8 cellular contexts compared by ENCODE assay signal in genomic region chr4:112234952-112235609, GRCh38. TPM values are rescaled to one million over a fixed set of nuclear protein-coding genes. Genes with fewer than 3 reads are reported as not detected.
DNase-seq lines count a peak whose midpoint lies in the region; ATAC-seq, FAIRE-seq and TF ChIP-seq lines count a peak whose summit lies in the region.

No MANE protein-coding gene starts in this region.

- H3K9me2 ChIP-seq in GM23338 (ENCODE audit: insufficient read depth), result no peaks in the 10 kb centered on the region

- no peak overlapping the region for H3K4me3 ChIP-seq in GM23338
- H3K4me3 ChIP-seq in foreskin fibroblast (ENCODE audit: low read depth in 1 of 2, low read length in 2 of 2), result no peak overlapping the region
- H3K4me3 ChIP-seq in pancreas, result no peak overlapping the region

- H3K36me3 Mint-ChIP-seq in CD14-positive monocyte (peaks cover 3 to 12% of the 10 kb centered on the region in 2 donors), GM23338 (ENCODE audit: low read depth) (no peaks in the 10 kb centered on the region; the same call in 2 of the 3 replicates)
- peaks cover 3% of the 10 kb centered on the region for H3K36me3 Mint-ChIP-seq in activated T-helper 1 cell treated with anti-CD3 and anti-CD28 coated beads, Interleukin-12 subunit alpha, Interleukin-12 subunit beta, Interleukin-2, Interleukin-4 antibody, amounts not matched to agents 30 ng/mL and 10 ng/mL and 1 ng/mL, durations not matched to agents 14 hours and 24 hours and 36 hours (ENCODE audit: low read depth)

- TF ChIP-seq CTCF in CD14-positive monocyte (IDR thresholded peaks at IDR 0.05) (peak; percentile 84), GM23338 (conservative IDR thresholded peaks at IDR 0.05; ENCODE audit: low read depth in 2 of 2) (peak; percentile 81 to 94), foreskin fibroblast (IDR thresholded peaks at IDR 0.05; ENCODE audit: low read depth, low read length) (peak; percentile 78), pancreas (IDR thresholded peaks at IDR 0.05) (peak; percentile 39 to 54 (median 50))

- peaks cover 14% of the 10 kb centered on the region; the same call in 1 of the 2 replicates for H4K20me1 ChIP-seq in GM23338 (replicated peaks; ENCODE audit: insufficient read depth)

- no peaks in the 10 kb centered on the region for H3K36me3 ChIP-seq in GM23338 (ENCODE audit: insufficient read depth)
- no peaks in the 10 kb centered on the region for H3K36me3 ChIP-seq in pancreas

- no peak overlapping the region for H3K27ac ChIP-seq in GM23338 (ENCODE audit: low read depth)
- no peak overlapping the region for H3K27ac ChIP-seq in pancreas

- H3K4me1 Mint-ChIP-seq in CD14-positive monocyte, result peaks cover 18% of the 10 kb centered on the region
- H3K4me1 Mint-ChIP-seq in GM23338, result peaks cover 39% of the 10 kb centered on the region
- H3K4me1 Mint-ChIP-seq in activated T-helper 1 cell treated with anti-CD3 and anti-CD28 coated beads, Interleukin-12 subunit alpha, Interleukin-12 subunit beta, Interleukin-2, Interleukin-4 antibody, amounts not matched to agents 30 ng/mL and 10 ng/mL and 1 ng/mL, durations not matched to agents 14 hours and 24 hours and 36 hours (ENCODE audit: low read depth), result peaks cover 43% of the 10 kb centered on the region

- no peaks in the 10 kb centered on the region for H3K9me3 ChIP-seq in pancreas

- peaks cover 76% of the 10 kb centered on the region for H3K79me2 ChIP-seq in GM23338 (replicated peaks; ENCODE audit: insufficient read depth)

- DNase-seq in CD14-positive monocyte (ENCODE audit: low spot score) (peak; percentile 59), GM23338 (ENCODE audit: low spot score) (peak; percentile 81), NOMO-1 treated with DMSO at 0.1 percent for 48 hours (lab: John Stamatoyannopoulos, UW; ENCODE audit: unreplicated experiment) (peak; percentile 65), foreskin fibroblast (peak; percentile 80 to 93), pancreas (peak in 3 of 6 donors; percentile 47 to 71 (median 67))
- peak; percentile 29 for DNase-seq in activated T-helper 1 cell treated with anti-CD3 and anti-CD28 coated beads, Interleukin-12 subunit alpha, Interleukin-12 subunit beta, Interleukin-2, Interleukin-4 antibody, amounts not matched to agents 30 ng/mL and 10 ng/mL and 1 ng/mL, durations not matched to agents 14 hours and 24 hours and 36 hours (ENCODE audit: low spot score)

- 40 to 46% methylated on average over 3 of the region's 3 CpGs for WGBS in pancreas, 2 donors

- H3F3A ChIP-seq in GM23338 (replicated peaks; ENCODE audit: low read depth), result 0 out of 2 replicates have a peak, but pooled peaks cover 4% of the 10 kb centered on the region

- H2AFZ ChIP-seq in GM23338, result no peak overlapping the region

- H3K4me3 Mint-ChIP-seq in CD14-positive monocyte (no peak overlapping the region), GM23338 (no peak overlapping the region)
- no peak overlapping the region for H3K4me3 Mint-ChIP-seq in activated T-helper 1 cell treated with anti-CD3 and anti-CD28 coated beads, Interleukin-12 subunit alpha, Interleukin-12 subunit beta, Interleukin-2, Interleukin-4 antibody, amounts not matched to agents 30 ng/mL and 10 ng/mL and 1 ng/mL, durations not matched to agents 14 hours and 24 hours and 36 hours

- H3K27ac Mint-ChIP-seq in CD14-positive monocyte (no peak overlapping the region), GM23338 (no peak overlapping the region)
- no peak overlapping the region for H3K27ac Mint-ChIP-seq in activated T-helper 1 cell treated with anti-CD3 and anti-CD28 coated beads, Interleukin-12 subunit alpha, Interleukin-12 subunit beta, Interleukin-2, Interleukin-4 antibody, amounts not matched to agents 30 ng/mL and 10 ng/mL and 1 ng/mL, durations not matched to agents 14 hours and 24 hours and 36 hours

- H3K27me3 ChIP-seq in GM23338 (ENCODE audit: insufficient read depth) (no peaks in the 10 kb centered on the region), pancreas (no peaks in the 10 kb centered on the region)

- intact Hi-C loops in CD14-positive monocyte (cut with micrococcal nuclease) (loop anchor here in 1 of 2 donors (5.0 to 10.0 kb wide), 2 partner anchors 90 to 133 kb away; partner anchors contain the start of gene FAM241A), pancreas (cut with DNase I) (loop anchor here in 1 of 3 donors (10.0 kb wide), 1 partner anchor 130 kb away; no protein-coding TSS in a partner anchor)
- intact Hi-C loops in activated T-helper 1 cell treated with anti-CD3 and anti-CD28 coated beads, Interleukin-12 subunit alpha, Interleukin-12 subunit beta, Interleukin-2, Interleukin-4 antibody, amounts not matched to agents 30 ng/mL and 10 ng/mL and 1 ng/mL, durations not matched to agents 14 hours and 24 hours and 36 hours (cut with micrococcal nuclease), result loop anchor here (1.0 to 5.0 kb wide), 5 partner anchors 21 to 160 kb away; no protein-coding TSS in a partner anchor

- ATAC-seq in GM23338 (no peak), pancreas (no peak), GM18868 (IDR thresholded peaks at IDR 0.05; ENCODE audit: unreplicated experiment) (no peak), GM21390 (IDR thresholded peaks at IDR 0.05; ENCODE audit: unreplicated experiment) (no peak)

- FAIRE-seq in pancreas (lab: Jason Lieb, UNC), result peak; percentile 94

- H3K9me3 Mint-ChIP-seq in CD14-positive monocyte (no peaks in the 10 kb centered on the region), GM23338 (no peaks in the 10 kb centered on the region)
- no peaks in the 10 kb centered on the region for H3K9me3 Mint-ChIP-seq in activated T-helper 1 cell treated with anti-CD3 and anti-CD28 coated beads, Interleukin-12 subunit alpha, Interleukin-12 subunit beta, Interleukin-2, Interleukin-4 antibody, amounts not matched to agents 30 ng/mL and 10 ng/mL and 1 ng/mL, durations not matched to agents 14 hours and 24 hours and 36 hours

- H3K4me2 ChIP-seq in GM23338, result no peak overlapping the region

- H3K4me1 ChIP-seq in GM23338 (ENCODE audit: insufficient read depth) (peaks cover 31% of the 10 kb centered on the region), pancreas (peaks cover 0 to 16% (median 0%) of the 10 kb centered on the region in 3 donors)

- H3K27me3 Mint-ChIP-seq in CD14-positive monocyte (ENCODE audit: low read depth in 3 of 3) (peaks cover 0 to 2% (median 0%) of the 10 kb centered on the region in 3 donors), GM23338 (ENCODE audit: insufficient read depth, low read depth, poor library complexity) (peaks cover 9% of the 10 kb centered on the region)
- peaks cover 4% of the 10 kb centered on the region for H3K27me3 Mint-ChIP-seq in activated T-helper 1 cell treated with anti-CD3 and anti-CD28 coated beads, Interleukin-12 subunit alpha, Interleukin-12 subunit beta, Interleukin-2, Interleukin-4 antibody, amounts not matched to agents 30 ng/mL and 10 ng/mL and 1 ng/mL, durations not matched to agents 14 hours and 24 hours and 36 hours (ENCODE audit: insufficient read depth)

TF ChIP-seq in GM23338, 12 proteins besides CTCF, POLR2A, EP300 and RAD21 (continues in another document):
- no peak for TF ChIP-seq POLR2AphosphoS5 (IDR thresholded peaks at IDR 0.05; ENCODE audit: low read depth)
- TF ChIP-seq REST (IDR thresholded peaks at IDR 0.05; ENCODE audit: unreplicated experiment), result no peak

RNA-seq across cellular contexts. Expression of gene AP1AR, which starts 3.5 kb away (rescaled TPM):
- polyA plus RNA-seq in CD14-positive monocyte (10 to 100 TPM; 14.6 to 15.8 TPM), GM23338 (2016; fragmentation: Nextera tagmentation; extraction: Ambion mirVana) (17.5 and 18.5 TPM in 2 replicates), pancreas (1 to 10 TPM; 4.5 to 7.3 TPM)
- 25.5 and 28.0 TPM in 2 replicates for total RNA-seq in GM23338 (2014; rRNA removed; shearing (Covaris generic))
- total RNA-seq in activated T-helper 1 cell treated with anti-CD3 and anti-CD28 coated beads, Interleukin-12 subunit alpha, Interleukin-12 subunit beta, Interleukin-2, Interleukin-4 antibody, amounts not matched to agents 30 ng/mL and 10 ng/mL and 1 ng/mL, durations not matched to agents 14 hours and 24 hours and 36 hours, result 25.1 and 26.6 TPM in 2 replicates
- 10 to 100 TPM in 2 of 6 donors, 1 to 10 TPM in 4; 5.5 to 11.4 (median 8.9) TPM for total RNA-seq in pancreas

RNA-seq across cellular contexts. Expression of gene TIFA, which starts 50.6 kb away (rescaled TPM):
- 1 to 10 TPM; 4.4 to 6.3 TPM for polyA plus RNA-seq in CD14-positive monocyte
- total RNA-seq in GM23338 (2014; rRNA removed; shearing (Covaris generic)), result 1.6 and 4.7 TPM in 2 replicates
- 1.5 and 2.6 TPM in 2 replicates for polyA plus RNA-seq in GM23338 (2016; fragmentation: Nextera tagmentation; extraction: Ambion mirVana)
- 33.7 and 34.6 TPM in 2 replicates for total RNA-seq in activated T-helper 1 cell treated with anti-CD3 and anti-CD28 coated beads, Interleukin-12 subunit alpha, Interleukin-12 subunit beta, Interleukin-2, Interleukin-4 antibody, amounts not matched to agents 30 ng/mL and 10 ng/mL and 1 ng/mL, durations not matched to agents 14 hours and 24 hours and 36 hours
- total RNA-seq in pancreas, result 10 to 100 TPM; 18.6 to 31.2 (median 25.1) TPM
- polyA plus RNA-seq in pancreas, result 1 to 10 TPM; 4.6 to 7.3 TPM
